ENCODE assay signal across 8 cellular contexts in genomic region chr6:73263570-73263909, GRCh38. TPM values are rescaled to one million over a fixed set of nuclear protein-coding genes. Genes with fewer than 3 reads are reported as not detected.
DNase-seq lines count a peak whose midpoint lies in the region; ATAC-seq and TF ChIP-seq lines count a peak whose summit lies in the region.

No MANE protein-coding gene starts in this region.

- H3K9me3 ChIP-seq in body of pancreas (no peaks in the 10 kb centered on the region), mesodermal cell (ENCODE audit: control insufficient read depth, low read length) (no peaks in the 10 kb centered on the region)

- H3K9me3 Mint-ChIP-seq in T-helper 1 cell treated with Interleukin-12 subunit alpha and Interleukin-12 subunit beta and Interleukin-4 antibody, amounts not matched to agents 30 μg/mL and 1 μg/mL, for 36 hours = no peaks in the 10 kb centered on the region

- peak overlapping the region; percentile 20 for H3K27ac Mint-ChIP-seq in T-helper 1 cell treated with Interleukin-12 subunit alpha and Interleukin-12 subunit beta and Interleukin-4 antibody, amounts not matched to agents 30 μg/mL and 1 μg/mL, for 36 hours

- DNase-seq in T-helper 1 cell = no peak
- no peak for DNase-seq in body of pancreas
- no peak for DNase-seq in GM19240 (ENCODE audit: insufficient read length, low spot score)
- no peak for DNase-seq in NCI-H128 (lab: John Stamatoyannopoulos, UW; ENCODE audit: unreplicated experiment)
- no peak for DNase-seq in cortex of kidney (lab: John Stamatoyannopoulos, UW)

- TF ChIP-seq CTCF in body of pancreas (IDR thresholded peaks at IDR 0.05) = no peak

- ATAC-seq in HG03520 (IDR thresholded peaks at IDR 0.05; ENCODE audit: unreplicated experiment) (peak; percentile 3), body of pancreas (peak; percentile 7)

- H3K36me3 ChIP-seq in body of pancreas (replicated peaks in 1 of 2; ENCODE audit: insufficient read depth in 1 of 2, low read depth in 2 of 2) = no peaks in the 10 kb centered on the region
- no peaks in the 10 kb centered on the region for H3K36me3 ChIP-seq in mesodermal cell (ENCODE audit: control insufficient read depth, insufficient read depth, low read length)

- peak overlapping the region; percentile 78 for H3K4me3 Mint-ChIP-seq in T-helper 1 cell treated with Interleukin-12 subunit alpha and Interleukin-12 subunit beta and Interleukin-4 antibody, amounts not matched to agents 30 μg/mL and 1 μg/mL, for 36 hours

- H3K27ac ChIP-seq in body of pancreas (peak overlapping the region in 1 of 4 donors; percentile 24), mesodermal cell (ENCODE audit: low read depth, low read length, severe bottlenecking) (peak overlapping the region; percentile 67)

- peaks cover 7% of the 10 kb centered on the region for H3K36me3 Mint-ChIP-seq in T-helper 1 cell treated with Interleukin-12 subunit alpha and Interleukin-12 subunit beta and Interleukin-4 antibody, amounts not matched to agents 30 μg/mL and 1 μg/mL, for 36 hours (ENCODE audit: low read depth)

- H3K4me1 ChIP-seq in body of pancreas (peaks cover 11% of the 10 kb centered on the region), mesodermal cell (ENCODE audit: control insufficient read depth, insufficient read depth, low read length, poor library complexity, severe bottlenecking) (no peaks in the 10 kb centered on the region)

- peaks cover 33% of the 10 kb centered on the region for H3K4me1 Mint-ChIP-seq in T-helper 1 cell treated with Interleukin-12 subunit alpha and Interleukin-12 subunit beta and Interleukin-4 antibody, amounts not matched to agents 30 μg/mL and 1 μg/mL, for 36 hours (ENCODE audit: low read depth)

- H3K4me3 ChIP-seq in body of pancreas = peak overlapping the region; percentile 10 to 32
- H3K4me3 ChIP-seq in mesodermal cell (ENCODE audit: extremely low read depth, insufficient read depth, low read length, poor library complexity, severe bottlenecking) = peak overlapping the region; percentile 48

- no peaks in the 10 kb centered on the region for H3K27me3 ChIP-seq in body of pancreas

- H3K27me3 Mint-ChIP-seq in T-helper 1 cell treated with Interleukin-12 subunit alpha and Interleukin-12 subunit beta and Interleukin-4 antibody, amounts not matched to agents 30 μg/mL and 1 μg/mL, for 36 hours (ENCODE audit: low read depth) = no peaks in the 10 kb centered on the region

- 32 to 38% methylated on average over 7 of the region's 7 CpGs for WGBS in body of pancreas, 2 donors
- WGBS in mesodermal cell (ENCODE audit: insufficient coverage in 2 of 2), 2 experiments = 57 to 92% methylated on average over 1 to 3 of the region's 7 CpGs

- TF ChIP-seq POLR2A in body of pancreas (IDR thresholded peaks at IDR 0.05) = no peak

- intact Hi-C loops in body of pancreas (cut with DNase I) = no loop called here

RNA-seq across cellular contexts. Expression of gene KHDC1, which starts 0.5 kb away (rescaled TPM):
- 1 to 10 TPM; 1.0 to 3.0 TPM for total RNA-seq in body of pancreas
- polyA plus RNA-seq in mesodermal cell (2013, experiment 1 of 2) = 3.8 TPM
- polyA plus RNA-seq in mesodermal cell (2013, experiment 2 of 2) = 3.8 TPM

RNA-seq across cellular contexts. Expression of gene KHDC1L, which starts 38.2 kb away (rescaled TPM):
- total RNA-seq in body of pancreas = not detected
- polyA plus RNA-seq in mesodermal cell (2013, experiment 1 of 2) = not detected
- polyA plus RNA-seq in mesodermal cell (2013, experiment 2 of 2) = not detected
